Comparison of ENCODE assay signal across 8 cellular contexts in genomic region chr20:62668441-62669027, GRCh38. TPM values are rescaled to one million over a fixed set of nuclear protein-coding genes. Genes with fewer than 3 reads are reported as not detected.
DNase-seq lines count a peak whose midpoint lies in the region; ATAC-seq, FAIRE-seq and TF ChIP-seq lines count a peak whose summit lies in the region.

No MANE protein-coding gene starts in this region.

- H3K4me3 ChIP-seq in AG10803 (ENCODE audit: low read length) (no peak overlapping the region), mucosa of descending colon (no peak overlapping the region)

- no peak for TF ChIP-seq POLR2A in erythroblast (IDR thresholded peaks at IDR 0.05; ENCODE audit: low read length)

- no peaks in the 10 kb centered on the region for H3K9me3 Mint-ChIP-seq in activated CD4-positive, alpha-beta T cell treated with anti-CD3 and anti-CD28 coated beads, Interleukin-2, amount 10 ng/mL, durations not matched to agents 7 days and 5 days

- DNase-seq in AG10803 (ENCODE audit: low read depth) (peak; percentile 68), GM19238 (ENCODE audit: insufficient read length, low spot score) (peak; percentile 63), NCI-H2171 treated with DMSO at 0.1 percent for 48 hours (lab: John Stamatoyannopoulos, UW) (peak; percentile 82), erythroblast (lab: John Stamatoyannopoulos, UW) (peak; percentile 24 to 58), mucosa of descending colon (peak in 2 of 3 donors; percentile 75 to 85), urothelium cell line (ENCODE audit: low spot score) (peak; percentile 93), GF-D8 (lab: John Stamatoyannopoulos, UW) (no peak)
- DNase-seq in activated CD4-positive, alpha-beta T cell treated with anti-CD3 and anti-CD28 coated beads, Interleukin-2, amount 10 ng/mL, durations not matched to agents 7 days and 5 days, result peak; percentile 27

- TF ChIP-seq CTCF in AG10803 (conservative IDR thresholded peaks at IDR 0.05; ENCODE audit: low read length), result peak; percentile 91
- TF ChIP-seq CTCF in mucosa of descending colon (IDR thresholded peaks at IDR 0.05), result peak; percentile 32

- no peaks in the 10 kb centered on the region for H3K36me3 ChIP-seq in mucosa of descending colon (ENCODE audit: low read depth)

- H3K4me3 Mint-ChIP-seq in activated CD4-positive, alpha-beta T cell treated with anti-CD3 and anti-CD28 coated beads, Interleukin-2, amount 10 ng/mL, durations not matched to agents 7 days and 5 days, result no peak overlapping the region

- H3K36me3 Mint-ChIP-seq in activated CD4-positive, alpha-beta T cell treated with anti-CD3 and anti-CD28 coated beads, Interleukin-2, amount 10 ng/mL, durations not matched to agents 7 days and 5 days (ENCODE audit: low read depth), result peaks cover 44% of the 10 kb centered on the region

- FAIRE-seq in urothelium cell line (lab: Jason Lieb, UNC), result peak; percentile 91

- no peaks in the 10 kb centered on the region for H3K9me3 ChIP-seq in mucosa of descending colon

- CTCF ChIA-PET in activated CD4-positive, alpha-beta T cell treated with anti-CD3 and anti-CD28 coated beads, Interleukin-2, amount 10 ng/mL, durations not matched to agents 7 days and 5 days (lab: Charles Lee), result interaction anchor here (1.2 kb wide), 1 partner anchor 136 kb away, joined by 3 read pairs; the partner anchor contains the start of gene OGFR

- peaks cover 4% of the 10 kb centered on the region for H3K4me1 Mint-ChIP-seq in activated CD4-positive, alpha-beta T cell treated with anti-CD3 and anti-CD28 coated beads, Interleukin-2, amount 10 ng/mL, durations not matched to agents 7 days and 5 days

- peaks cover 15% of the 10 kb centered on the region for H3K4me1 ChIP-seq in mucosa of descending colon (ENCODE audit: low read depth)

- intact Hi-C loops in mucosa of descending colon (cut with DNase I, micrococcal nuclease), result loop anchor here in 1 of 2 donors (5.0 kb wide), 1 partner anchor 124 kb away; no protein-coding TSS in a partner anchor

- no peaks in the 10 kb centered on the region for H3K27me3 Mint-ChIP-seq in activated CD4-positive, alpha-beta T cell treated with anti-CD3 and anti-CD28 coated beads, Interleukin-2, amount 10 ng/mL, durations not matched to agents 7 days and 5 days

- no peak overlapping the region for H3K27ac Mint-ChIP-seq in activated CD4-positive, alpha-beta T cell treated with anti-CD3 and anti-CD28 coated beads, Interleukin-2, amount 10 ng/mL, durations not matched to agents 7 days and 5 days

- peak; percentile 38 for ATAC-seq in mucosa of descending colon

- POLR2A ChIA-PET in activated CD4-positive, alpha-beta T cell treated with anti-CD3 and anti-CD28 coated beads, Interleukin-2, amount 10 ng/mL, durations not matched to agents 7 days and 5 days (lab: Charles Lee), result no interaction called here

RNA-seq across cellular contexts. Expression of gene SLCO4A1, which starts 26.2 kb away (rescaled TPM):
- total RNA-seq in activated CD4-positive, alpha-beta T cell treated with anti-CD3 and anti-CD28 coated beads, Interleukin-2, amount 10 ng/mL, durations not matched to agents 7 days and 5 days, result 10 to 100 TPM; 54.2 to 55.2 TPM
- 10 to 100 TPM; 13.3 to 18.5 (median 15.0) TPM for total RNA-seq in mucosa of descending colon

RNA-seq across cellular contexts. Expression of gene NTSR1, which starts 40.1 kb away (rescaled TPM):
- 1 to 10 TPM in 1 of 2 experiments, under 1 TPM in 1; 0.94 to 1.5 TPM for total RNA-seq in activated CD4-positive, alpha-beta T cell treated with anti-CD3 and anti-CD28 coated beads, Interleukin-2, amount 10 ng/mL, durations not matched to agents 7 days and 5 days
- total RNA-seq in mucosa of descending colon, result 10 to 100 TPM in 1 of 3 donors, under 1 TPM in 1, not detected in 1; 0.31 to 22.1 TPM
